1 cellular context compared by ENCODE assay signal in the genomic region with DNA sequence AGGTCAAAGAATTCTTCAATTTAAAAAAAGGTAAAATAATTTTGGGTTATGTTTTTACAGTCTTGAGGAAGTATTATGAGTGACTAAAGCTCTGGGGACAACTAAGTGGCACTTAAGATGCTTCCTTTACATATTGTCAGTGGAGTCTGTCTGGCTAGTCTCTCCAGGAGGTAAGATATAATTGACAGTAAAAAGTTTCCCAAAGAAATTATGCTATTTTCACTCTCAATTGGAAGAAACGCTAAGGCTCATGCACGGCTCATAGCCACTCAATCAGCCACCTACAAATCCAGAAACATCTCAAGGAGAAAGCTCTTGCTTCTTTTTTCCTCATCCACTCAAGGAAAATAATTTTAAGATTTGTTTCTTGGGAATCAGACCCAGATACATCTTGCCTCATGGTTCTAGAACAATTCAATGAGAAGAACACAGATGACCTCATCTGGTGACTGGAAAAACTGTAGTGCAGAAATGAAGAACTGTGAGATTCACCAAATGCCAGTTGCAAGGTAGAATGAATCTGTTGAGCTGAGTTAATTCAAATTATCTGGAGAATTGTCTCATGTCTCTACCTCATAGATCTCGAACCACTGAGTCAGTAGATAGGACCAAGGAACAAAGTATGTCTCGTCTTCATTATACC.
A peak's percentile ranks its signal among the peaks of the same experiment; 100 is the strongest.
TF ChIP-seq lines count a peak whose summit lies in the region.

No MANE protein-coding gene starts in this region.

TF ChIP-seq in IMR-90, 13 proteins besides CTCF, POLR2A, EP300 and RAD21:
- no peak for TF ChIP-seq RCOR1 (IDR thresholded peaks at IDR 0.05; ENCODE audit: insufficient replicate concordance, low read length)
- TF ChIP-seq SMC3 (IDR thresholded peaks at IDR 0.05; ENCODE audit: low read depth, low read length): peak; percentile 23; the same call in 1 of the 2 replicates
TF ChIP-seq in IMR-90: peak in this region for 1.
